ENCODE assay signal across 1 cellular context in the genomic region with DNA sequence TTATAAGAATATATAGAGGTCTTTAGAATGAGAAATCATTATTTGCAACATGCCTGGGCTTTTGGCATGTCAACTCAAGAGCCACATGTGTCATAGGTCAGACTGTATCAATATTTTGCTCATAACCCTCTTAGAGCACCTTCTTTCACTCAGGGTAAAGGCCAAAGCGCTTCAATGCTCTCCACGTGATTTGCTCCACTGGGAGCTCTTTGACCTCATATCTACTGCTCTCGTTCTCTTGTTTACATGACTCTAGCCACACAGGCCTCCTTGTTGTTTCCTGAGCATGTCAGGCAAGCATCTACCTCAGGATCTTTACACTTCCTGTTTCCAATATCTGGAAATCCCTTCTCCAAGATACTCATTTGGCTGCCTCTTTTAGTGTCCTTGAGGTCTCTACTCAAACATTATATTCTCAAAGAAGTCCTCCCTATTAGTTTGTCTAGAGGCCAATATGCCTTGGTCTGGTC.
TF ChIP-seq lines count a peak whose summit lies in the region.

No MANE protein-coding gene starts in this region.

TF ChIP-seq in SK-N-SH treated with all-trans-retinoic acid at 6 μM for 48 hours, 23 proteins besides CTCF, POLR2A, EP300 and RAD21 (continued from another document):
- TF ChIP-seq CSDC2 (CRISPR knock-in tag; IDR thresholded peaks at IDR 0.05) (no peak), ZNF70 (CRISPR knock-in tag; IDR thresholded peaks at IDR 0.05) (no peak)
